ENCODE assay signal across 1 cellular context in the genomic region with DNA sequence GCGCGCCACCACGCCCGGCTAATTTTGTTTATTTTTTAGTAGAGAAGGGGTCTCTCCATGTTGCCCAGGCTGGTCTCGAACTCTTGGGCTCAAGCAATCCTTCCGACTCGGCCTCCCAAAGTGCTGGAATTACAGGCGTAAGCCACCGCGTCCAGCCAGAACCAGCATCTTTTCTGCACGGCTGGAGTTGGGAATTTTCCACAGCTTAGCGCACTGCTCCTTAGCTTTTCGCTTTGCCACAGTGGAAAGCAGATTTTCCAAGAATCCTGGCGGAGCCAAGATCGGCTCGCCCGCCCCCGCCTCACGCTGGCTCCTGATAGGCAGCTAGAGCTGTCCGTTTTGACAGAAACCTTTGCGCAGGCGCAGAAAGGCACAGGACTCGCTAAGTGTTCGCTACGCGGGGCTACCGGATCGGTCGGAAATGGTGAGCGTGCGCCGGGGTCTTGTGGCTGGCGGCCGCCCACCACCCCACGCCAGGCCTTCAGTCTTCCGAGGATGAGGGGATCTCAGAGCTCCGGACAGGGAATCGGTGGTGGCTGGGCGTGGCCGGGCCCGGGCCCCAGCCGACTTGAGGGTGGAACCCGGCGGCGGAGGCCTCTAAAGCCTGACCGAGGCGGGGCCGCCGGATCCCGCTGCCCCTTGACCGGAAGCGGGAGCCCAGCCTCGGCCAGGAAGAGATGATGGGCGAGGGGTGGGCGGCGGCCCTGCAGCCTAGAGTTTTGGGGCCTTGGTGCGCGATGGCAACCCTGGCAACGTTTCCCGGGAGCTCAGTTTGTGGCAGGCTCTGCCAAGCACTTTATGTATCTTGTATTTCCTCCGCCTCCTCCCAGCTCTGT.
TF ChIP-seq lines count a peak whose summit lies in the region.

Gene DYNLRB1 (plus strand): TSS at position 385 of the 836 bp plus-strand sequence. CDS start 37 bp downstream, at position 422.

TF ChIP-seq in WTC11, 78 proteins besides CTCF, POLR2A, EP300 and RAD21 (continued from another document):
- TF ChIP-seq, protein P1, sequence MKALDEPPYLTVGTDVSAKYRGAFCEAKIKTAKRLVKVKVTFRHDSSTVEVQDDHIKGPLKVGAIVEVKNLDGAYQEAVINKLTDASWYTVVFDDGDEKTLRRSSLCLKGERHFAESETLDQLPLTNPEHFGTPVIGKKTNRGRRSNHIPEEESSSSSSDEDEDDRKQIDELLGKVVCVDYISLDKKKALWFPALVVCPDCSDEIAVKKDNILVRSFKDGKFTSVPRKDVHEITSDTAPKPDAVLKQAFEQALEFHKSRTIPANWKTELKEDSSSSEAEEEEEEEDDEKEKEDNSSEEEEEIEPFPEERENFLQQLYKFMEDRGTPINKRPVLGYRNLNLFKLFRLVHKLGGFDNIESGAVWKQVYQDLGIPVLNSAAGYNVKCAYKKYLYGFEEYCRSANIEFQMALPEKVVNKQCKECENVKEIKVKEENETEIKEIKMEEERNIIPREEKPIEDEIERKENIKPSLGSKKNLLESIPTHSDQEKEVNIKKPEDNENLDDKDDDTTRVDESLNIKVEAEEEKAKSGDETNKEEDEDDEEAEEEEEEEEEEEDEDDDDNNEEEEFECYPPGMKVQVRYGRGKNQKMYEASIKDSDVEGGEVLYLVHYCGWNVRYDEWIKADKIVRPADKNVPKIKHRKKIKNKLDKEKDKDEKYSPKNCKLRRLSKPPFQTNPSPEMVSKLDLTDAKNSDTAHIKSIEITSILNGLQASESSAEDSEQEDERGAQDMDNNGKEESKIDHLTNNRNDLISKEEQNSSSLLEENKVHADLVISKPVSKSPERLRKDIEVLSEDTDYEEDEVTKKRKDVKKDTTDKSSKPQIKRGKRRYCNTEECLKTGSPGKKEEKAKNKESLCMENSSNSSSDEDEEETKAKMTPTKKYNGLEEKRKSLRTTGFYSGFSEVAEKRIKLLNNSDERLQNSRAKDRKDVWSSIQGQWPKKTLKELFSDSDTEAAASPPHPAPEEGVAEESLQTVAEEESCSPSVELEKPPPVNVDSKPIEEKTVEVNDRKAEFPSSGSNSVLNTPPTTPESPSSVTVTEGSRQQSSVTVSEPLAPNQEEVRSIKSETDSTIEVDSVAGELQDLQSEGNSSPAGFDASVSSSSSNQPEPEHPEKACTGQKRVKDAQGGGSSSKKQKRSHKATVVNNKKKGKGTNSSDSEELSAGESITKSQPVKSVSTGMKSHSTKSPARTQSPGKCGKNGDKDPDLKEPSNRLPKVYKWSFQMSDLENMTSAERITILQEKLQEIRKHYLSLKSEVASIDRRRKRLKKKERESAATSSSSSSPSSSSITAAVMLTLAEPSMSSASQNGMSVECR (CRISPR knock-in tag; IDR thresholded peaks at IDR 0.05; ENCODE audit: borderline replicate concordance): peak; percentile 71; the same call in 1 of the 2 replicates
- TF ChIP-seq, protein P2, sequence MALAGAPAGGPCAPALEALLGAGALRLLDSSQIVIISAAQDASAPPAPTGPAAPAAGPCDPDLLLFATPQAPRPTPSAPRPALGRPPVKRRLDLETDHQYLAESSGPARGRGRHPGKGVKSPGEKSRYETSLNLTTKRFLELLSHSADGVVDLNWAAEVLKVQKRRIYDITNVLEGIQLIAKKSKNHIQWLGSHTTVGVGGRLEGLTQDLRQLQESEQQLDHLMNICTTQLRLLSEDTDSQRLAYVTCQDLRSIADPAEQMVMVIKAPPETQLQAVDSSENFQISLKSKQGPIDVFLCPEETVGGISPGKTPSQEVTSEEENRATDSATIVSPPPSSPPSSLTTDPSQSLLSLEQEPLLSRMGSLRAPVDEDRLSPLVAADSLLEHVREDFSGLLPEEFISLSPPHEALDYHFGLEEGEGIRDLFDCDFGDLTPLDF (CRISPR knock-in tag; IDR thresholded peaks at IDR 0.05): no peak
- TF ChIP-seq, protein P3, sequence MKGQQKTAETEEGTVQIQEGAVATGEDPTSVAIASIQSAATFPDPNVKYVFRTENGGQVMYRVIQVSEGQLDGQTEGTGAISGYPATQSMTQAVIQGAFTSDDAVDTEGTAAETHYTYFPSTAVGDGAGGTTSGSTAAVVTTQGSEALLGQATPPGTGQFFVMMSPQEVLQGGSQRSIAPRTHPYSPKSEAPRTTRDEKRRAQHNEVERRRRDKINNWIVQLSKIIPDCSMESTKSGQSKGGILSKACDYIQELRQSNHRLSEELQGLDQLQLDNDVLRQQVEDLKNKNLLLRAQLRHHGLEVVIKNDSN (CRISPR knock-in tag; IDR thresholded peaks at IDR 0.05): peak; percentile 57; the same call in 1 of the 2 replicates
- TF ChIP-seq FOXP4 (CRISPR knock-in tag; IDR thresholded peaks at IDR 0.05) (peak; percentile 24; the same call in 1 of the 2 replicates), NR1H2 (CRISPR knock-in tag; IDR thresholded peaks at IDR 0.05) (no peak), NFYB (CRISPR knock-in tag; conservative IDR thresholded peaks at IDR 0.05; ENCODE audit: low read depth) (peak; percentile 93), TEAD1 (CRISPR knock-in tag; IDR thresholded peaks at IDR 0.05) (peak; percentile 28; the same call in 1 of the 2 replicates), NR2C2 (CRISPR knock-in tag; IDR thresholded peaks at IDR 0.05) (no peak), E2F5 (CRISPR knock-in tag; IDR thresholded peaks at IDR 0.05) (0 out of 2 replicates have a peak, but pooled peaks have one; percentile 32), GABPB1 (CRISPR knock-in tag; IDR thresholded peaks at IDR 0.05) (peak; percentile 83)
- TF ChIP-seq, protein P4, sequence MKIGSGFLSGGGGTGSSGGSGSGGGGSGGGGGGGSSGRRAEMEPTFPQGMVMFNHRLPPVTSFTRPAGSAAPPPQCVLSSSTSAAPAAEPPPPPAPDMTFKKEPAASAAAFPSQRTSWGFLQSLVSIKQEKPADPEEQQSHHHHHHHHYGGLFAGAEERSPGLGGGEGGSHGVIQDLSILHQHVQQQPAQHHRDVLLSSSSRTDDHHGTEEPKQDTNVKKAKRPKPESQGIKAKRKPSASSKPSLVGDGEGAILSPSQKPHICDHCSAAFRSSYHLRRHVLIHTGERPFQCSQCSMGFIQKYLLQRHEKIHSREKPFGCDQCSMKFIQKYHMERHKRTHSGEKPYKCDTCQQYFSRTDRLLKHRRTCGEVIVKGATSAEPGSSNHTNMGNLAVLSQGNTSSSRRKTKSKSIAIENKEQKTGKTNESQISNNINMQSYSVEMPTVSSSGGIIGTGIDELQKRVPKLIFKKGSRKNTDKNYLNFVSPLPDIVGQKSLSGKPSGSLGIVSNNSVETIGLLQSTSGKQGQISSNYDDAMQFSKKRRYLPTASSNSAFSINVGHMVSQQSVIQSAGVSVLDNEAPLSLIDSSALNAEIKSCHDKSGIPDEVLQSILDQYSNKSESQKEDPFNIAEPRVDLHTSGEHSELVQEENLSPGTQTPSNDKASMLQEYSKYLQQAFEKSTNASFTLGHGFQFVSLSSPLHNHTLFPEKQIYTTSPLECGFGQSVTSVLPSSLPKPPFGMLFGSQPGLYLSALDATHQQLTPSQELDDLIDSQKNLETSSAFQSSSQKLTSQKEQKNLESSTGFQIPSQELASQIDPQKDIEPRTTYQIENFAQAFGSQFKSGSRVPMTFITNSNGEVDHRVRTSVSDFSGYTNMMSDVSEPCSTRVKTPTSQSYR (CRISPR knock-in tag; IDR thresholded peaks at IDR 0.05): peak; percentile 52; the same call in 1 of the 2 replicates
- TF ChIP-seq, protein P5, sequence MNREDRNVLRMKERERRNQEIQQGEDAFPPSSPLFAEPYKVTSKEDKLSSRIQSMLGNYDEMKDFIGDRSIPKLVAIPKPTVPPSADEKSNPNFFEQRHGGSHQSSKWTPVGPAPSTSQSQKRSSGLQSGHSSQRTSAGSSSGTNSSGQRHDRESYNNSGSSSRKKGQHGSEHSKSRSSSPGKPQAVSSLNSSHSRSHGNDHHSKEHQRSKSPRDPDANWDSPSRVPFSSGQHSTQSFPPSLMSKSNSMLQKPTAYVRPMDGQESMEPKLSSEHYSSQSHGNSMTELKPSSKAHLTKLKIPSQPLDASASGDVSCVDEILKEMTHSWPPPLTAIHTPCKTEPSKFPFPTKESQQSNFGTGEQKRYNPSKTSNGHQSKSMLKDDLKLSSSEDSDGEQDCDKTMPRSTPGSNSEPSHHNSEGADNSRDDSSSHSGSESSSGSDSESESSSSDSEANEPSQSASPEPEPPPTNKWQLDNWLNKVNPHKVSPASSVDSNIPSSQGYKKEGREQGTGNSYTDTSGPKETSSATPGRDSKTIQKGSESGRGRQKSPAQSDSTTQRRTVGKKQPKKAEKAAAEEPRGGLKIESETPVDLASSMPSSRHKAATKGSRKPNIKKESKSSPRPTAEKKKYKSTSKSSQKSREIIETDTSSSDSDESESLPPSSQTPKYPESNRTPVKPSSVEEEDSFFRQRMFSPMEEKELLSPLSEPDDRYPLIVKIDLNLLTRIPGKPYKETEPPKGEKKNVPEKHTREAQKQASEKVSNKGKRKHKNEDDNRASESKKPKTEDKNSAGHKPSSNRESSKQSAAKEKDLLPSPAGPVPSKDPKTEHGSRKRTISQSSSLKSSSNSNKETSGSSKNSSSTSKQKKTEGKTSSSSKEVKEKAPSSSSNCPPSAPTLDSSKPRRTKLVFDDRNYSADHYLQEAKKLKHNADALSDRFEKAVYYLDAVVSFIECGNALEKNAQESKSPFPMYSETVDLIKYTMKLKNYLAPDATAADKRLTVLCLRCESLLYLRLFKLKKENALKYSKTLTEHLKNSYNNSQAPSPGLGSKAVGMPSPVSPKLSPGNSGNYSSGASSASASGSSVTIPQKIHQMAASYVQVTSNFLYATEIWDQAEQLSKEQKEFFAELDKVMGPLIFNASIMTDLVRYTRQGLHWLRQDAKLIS (CRISPR knock-in tag; IDR thresholded peaks at IDR 0.05; ENCODE audit: borderline replicate concordance): no peak
